In genomic region chr13:41457589-41458186, GRCh38 we compare ENCODE assay signal across 8 cellular contexts. TPM values are rescaled to one million over a fixed set of nuclear protein-coding genes. Genes with fewer than 3 reads are reported as not detected.
A peak's percentile ranks its signal among the peaks of the same experiment; 100 is the strongest.
DNase-seq lines count a peak whose midpoint lies in the region; ATAC-seq, FAIRE-seq and TF ChIP-seq lines count a peak whose summit lies in the region.

No MANE protein-coding gene starts in this region.

- peaks cover 0 to 4% (median 2%) of the 10 kb centered on the region in 4 experiments; a peak in 3 of 7 replicates for H3K4me1 ChIP-seq in H1 (replicated peaks in 1 of 4; ENCODE audit: control insufficient read depth in 3 of 4, insufficient read depth in 4 of 4, low read length in 3 of 4)

- peaks cover 14 to 34% (median 17%) of the 10 kb centered on the region in 3 donors for H3K36me3 Mint-ChIP-seq in naive thymus-derived CD8-positive, alpha-beta T cell

- H3K36me3 ChIP-seq in H1 (ENCODE audit: control insufficient read depth in 2 of 4, insufficient read depth in 4 of 4, low read length in 3 of 4) = no peaks in the 10 kb centered on the region

- no peak overlapping the region for H2BK12ac ChIP-seq in H1 (ENCODE audit: low read depth, low read length)

- no peaks in the 10 kb centered on the region for H3K9me3 ChIP-seq in H1 (ENCODE audit: insufficient read depth in 2 of 2, low read depth in 1 of 2, low read length in 1 of 2)

- H3K79me2 ChIP-seq in H1 (ENCODE audit: control insufficient read depth in 1 of 2, insufficient read depth in 2 of 2, low read length in 2 of 2) = no peaks in the 10 kb centered on the region

- H3K79me1 ChIP-seq in H1 (ENCODE audit: low read depth, low read length) = no peaks in the 10 kb centered on the region

- no peak overlapping the region for H4K5ac ChIP-seq in H1 (ENCODE audit: insufficient read length, low read depth, low read length)

- peaks cover 0 to 9% (median 1%) of the 10 kb centered on the region in 9 donors for H3K9me3 Mint-ChIP-seq in naive thymus-derived CD8-positive, alpha-beta T cell

- no peak overlapping the region for H2BK20ac ChIP-seq in H1 (ENCODE audit: low read length)

- POLR2A ChIA-PET in H1 (lab: Charles Lee; ENCODE audit: partially characterized antibody) = interaction anchor here (0.7 kb wide), 1 partner anchor 85 kb away, joined by 3 read pairs; no protein-coding TSS in a partner anchor
- POLR2A ChIA-PET in naive thymus-derived CD8-positive, alpha-beta T cell (lab: Charles Lee) = interaction anchor here (0.7 to 5.1 kb wide), 13 partner anchors 7 to 195 kb away, joined by 3 to 37 read pairs (median 11); no protein-coding TSS in a partner anchor

- H2BK120ac ChIP-seq in H1 (replicated peaks; ENCODE audit: low read depth, low read length) = no peak overlapping the region

- TF ChIP-seq EP300 in H1 (IDR thresholded peaks at IDR 0.05; ENCODE audit: borderline replicate concordance in 1 of 2, low read depth in 2 of 2, low read length in 2 of 2) = no peak

- H3K14ac ChIP-seq in H1 (ENCODE audit: insufficient read length) = no peak overlapping the region

- H2AFZ ChIP-seq in H1 (ENCODE audit: low read length) = no peak overlapping the region

- H2AK5ac ChIP-seq in H1 (ENCODE audit: low read depth, low read length) = no peak overlapping the region

- no peak for FAIRE-seq in H1 (lab: Jason Lieb, UNC)

- H3K27ac ChIP-seq in H1 (ENCODE audit: low read depth, low read length) = no peak overlapping the region

- peak overlapping the region; percentile 33 to 75 (median 56) for H3K4me3 ChIP-seq in H1 (ENCODE audit: extremely low read depth in 1 of 4, insufficient read depth in 2 of 4, low read depth in 3 of 4, low read length in 4 of 4)

- TF ChIP-seq RAD21 in H1 (IDR thresholded peaks at IDR 0.05 in 1 of 2, conservative IDR thresholded peaks at IDR 0.05 in 1 of 2; ENCODE audit: low read depth in 2 of 2, low read length in 2 of 2) = no peak

- WGBS in H1 (ENCODE audit: extremely low coverage in 1 of 2, insufficient coverage in 1 of 2, insufficient read length in 1 of 2, insufficient replicate concordance in 2 of 2, low coverage in 1 of 2, low lambda C conversion rate in 2 of 2, missing lambda C conversion rate in 1 of 2), 2 experiments = 1% methylated on average over 45 of the region's 56 CpGs; no CpG with 5 or more reads in 1 of the 2 experiments

- peaks cover 3% of the 10 kb centered on the region in 2 experiments for H4K20me1 ChIP-seq in H1 (replicated peaks in 1 of 2; ENCODE audit: control insufficient read depth in 1 of 2, insufficient read depth in 2 of 2, low read length in 2 of 2)

- H3K56ac ChIP-seq in H1 (replicated peaks; ENCODE audit: insufficient read length, low read depth, low read length) = no peak overlapping the region

- peaks cover 9% of the 10 kb centered on the region; the same call in 1 of the 2 replicates for H3K23me2 ChIP-seq in H1 (ENCODE audit: low read depth, low read length)

- peaks cover 0 to 5% (median 0%) of the 10 kb centered on the region in 5 donors for H3K27me3 Mint-ChIP-seq in naive thymus-derived CD8-positive, alpha-beta T cell

- no peak for TF ChIP-seq POLR2A in H1 (IDR thresholded peaks at IDR 0.05; ENCODE audit: control extremely low read depth in 1 of 2, low read depth in 2 of 2, low read length in 2 of 2)

- no peak overlapping the region for H4K91ac ChIP-seq in H1 (replicated peaks; ENCODE audit: insufficient read length, low read length)

- peaks cover 29 to 57% (median 48%) of the 10 kb centered on the region in 4 experiments for H3K27me3 ChIP-seq in H1 (replicated peaks in 1 of 4; ENCODE audit: control insufficient read depth in 3 of 4, extremely low read depth in 1 of 4, insufficient read depth in 3 of 4, low read length in 3 of 4)

- TF ChIP-seq CTCF in H1 (IDR thresholded peaks at IDR 0.05; ENCODE audit: control extremely low read depth in 1 of 3, insufficient read depth in 1 of 3, low read depth in 1 of 3, low read length in 3 of 3) = no peak

- H3K9ac ChIP-seq in H1 (replicated peaks in 1 of 4; ENCODE audit: extremely low read depth in 1 of 4, low read depth in 3 of 4, low read length in 3 of 4) = no peak overlapping the region

- peak overlapping the region; percentile 64 to 97 for H3K4me2 ChIP-seq in H1 (ENCODE audit: insufficient read depth in 1 of 2, low read depth in 2 of 2, low read length in 2 of 2)

- H3K4me1 Mint-ChIP-seq in naive thymus-derived CD8-positive, alpha-beta T cell = peaks cover 35 to 45% (median 39%) of the 10 kb centered on the region in 4 donors

- ATAC-seq in GM19023 (IDR thresholded peaks at IDR 0.05; ENCODE audit: unreplicated experiment) = peak; percentile 21
- peak; percentile 30 for ATAC-seq in HG03045 (IDR thresholded peaks at IDR 0.05; ENCODE audit: unreplicated experiment)
- ATAC-seq in naive thymus-derived CD8-positive, alpha-beta T cell = peak in 1 of 2 donors; percentile 3

- peak overlapping the region; percentile 82 to 98 (median 96) for H3K4me3 Mint-ChIP-seq in naive thymus-derived CD8-positive, alpha-beta T cell

- H3K18ac ChIP-seq in H1 (ENCODE audit: extremely low read depth, low read length) = no peak overlapping the region

- no peak overlapping the region for H3K23ac ChIP-seq in H1 (ENCODE audit: insufficient read length)

- peak overlapping the region; percentile 87; the same call in 1 of the 2 replicates for H4K8ac ChIP-seq in H1 (ENCODE audit: extremely low read depth, insufficient read depth, low read length)

- no peak overlapping the region for H3K4ac ChIP-seq in H1 (replicated peaks; ENCODE audit: insufficient read length, low read depth, low read length)

- DNase-seq in activated CD4-positive, CD25-positive, alpha-beta regulatory T cell treated with anti-CD3 and anti-CD28 coated beads, Interleukin-2, amount 50 U/mL, for 72 hours = peak; percentile 60
- peak in 1 of 2 experiments; percentile 62 for DNase-seq in H1 (ENCODE audit: low read depth in 1 of 2, low spot score in 2 of 2)
- DNase-seq in naive thymus-derived CD8-positive, alpha-beta T cell = peak in 9 of 10 donors; percentile 16 to 71 (median 60)
- DNase-seq in kidney tubule cell (ENCODE audit: low spot score) = no peak
- DNase-seq in NCI-H510A (lab: John Stamatoyannopoulos, UW) = no peak
- no peak for DNase-seq in SW 1271 (lab: John Stamatoyannopoulos, UW)

- no peak overlapping the region for H2BK5ac ChIP-seq in H1 (ENCODE audit: low read depth, low read length)

- no peak overlapping the region for H2BK15ac ChIP-seq in H1 (ENCODE audit: low read length)

- CTCF ChIA-PET in H1 (lab: Charles Lee; ENCODE audit: partially characterized antibody) = interaction anchor here (0.8 to 4.2 kb wide), 12 partner anchors 12 to 193 kb away, joined by 3 to 35 read pairs (median 5); no protein-coding TSS in a partner anchor

- H3K27ac Mint-ChIP-seq in naive thymus-derived CD8-positive, alpha-beta T cell = peak overlapping the region; percentile 60 to 99 (median 97)

TF ChIP-seq in H1, 55 proteins besides CTCF, POLR2A, EP300 and RAD21 (continues in another document):
- TF ChIP-seq CBX8 (IDR thresholded peaks at IDR 0.05; ENCODE audit: borderline replicate concordance, low read depth, low read length) = no peak
- TF ChIP-seq RFX5 (IDR thresholded peaks at IDR 0.05; ENCODE audit: borderline replicate concordance, low read depth, low read length) = no peak
- TF ChIP-seq KDM1A (IDR thresholded peaks at IDR 0.05; ENCODE audit: borderline replicate concordance, low read length) = peak; percentile 53; the same call in 1 of the 2 replicates
- no peak for TF ChIP-seq NANOG (IDR thresholded peaks at IDR 0.05; ENCODE audit: insufficient read depth, low read depth, low read length, poor library complexity, severe bottlenecking)
- TF ChIP-seq JUND (IDR thresholded peaks at IDR 0.05; ENCODE audit: low read length) = no peak
- no peak for TF ChIP-seq BRCA1 (IDR thresholded peaks at IDR 0.05; ENCODE audit: low read depth, low read length)
- TF ChIP-seq PHF8 (conservative IDR thresholded peaks at IDR 0.05; ENCODE audit: low read depth, low read length) = 0 out of 2 replicates have a peak, but pooled peaks have one; percentile 26
- TF ChIP-seq SIX5 (IDR thresholded peaks at IDR 0.05; ENCODE audit: low read depth, low read length) = no peak
- 0 out of 4 replicates have a peak, but pooled peaks of 1 of the 2 experiments have one; percentile 27 for TF ChIP-seq SIN3A (conservative IDR thresholded peaks at IDR 0.05 in 1 of 2, IDR thresholded peaks at IDR 0.05 in 1 of 2; ENCODE audit: low read depth in 1 of 2, low read length in 2 of 2)
- TF ChIP-seq EZH2 (IDR thresholded peaks at IDR 0.05; ENCODE audit: low read depth, low read length, severe bottlenecking) = no peak
- no peak for TF ChIP-seq BACH1 (IDR thresholded peaks at IDR 0.05; ENCODE audit: low read length)
- no peak; the same call in 1 of the 2 replicates for TF ChIP-seq E2F6 (IDR thresholded peaks at IDR 0.05)
- TF ChIP-seq SP4 (IDR thresholded peaks at IDR 0.05; ENCODE audit: low read length) = no peak

RNA-seq across cellular contexts. Expression of gene RGCC, which starts 0.3 kb away (rescaled TPM):
- total RNA-seq in H1 (2021; fragmentation: NEBNext Ultra II Directional; extraction: Animal tissue kit (Norgen Biotek cat#: 25700)) = 0.41 and 0.46 TPM in 2 replicates
- 0.17 TPM in 1 of 2 replicates, not detected in the other for polyA plus RNA-seq in H1 (2011; rRNA removed)
- polyA plus RNA-seq in H1 (2011; cell fraction: cytosol; rRNA removed) = 0.12 TPM
- 0.13 TPM for polyA plus RNA-seq in H1 (2011; cell fraction: nucleus; rRNA removed)
- polyA plus RNA-seq in H1 (2012, experiment 1 of 2) = 0.18 to 0.27 TPM in 2 of 4 replicates, not detected in the others
- polyA plus RNA-seq in H1 (2012, experiment 2 of 2) = not detected
- 0.30 TPM for polyA plus RNA-seq in H1 (2013, experiment 1 of 2)
- polyA plus RNA-seq in H1 (2013, experiment 2 of 2) = 0.26 TPM
- polyA minus RNA-seq in H1 (2011; rRNA and poly(A)+ RNA removed) = not detected in 2 replicates
- not detected for polyA minus RNA-seq in H1 (2011; cell fraction: cytosol; rRNA and poly(A)+ RNA removed)
- polyA minus RNA-seq in H1 (2011; cell fraction: nucleus; rRNA and poly(A)+ RNA removed) = not detected
- total RNA-seq in naive thymus-derived CD8-positive, alpha-beta T cell = 100 to 1,000 TPM; 117 to 122 TPM
- polyA plus RNA-seq in naive thymus-derived CD8-positive, alpha-beta T cell = 100 to 1,000 TPM in 1 of 3 donors, 10 to 100 TPM in 2; 84.8 to 193 (median 97.2) TPM

Comparison
In these comparisons a context has a peak if more than half of its experiments do, and no peak if none do; other contexts are left out.
1. DNase-seq: peak in activated CD4-positive, CD25-positive, alpha-beta regulatory T cell treated with anti-CD3 and anti-CD28 coated beads, Interleukin-2, amount 50 U/mL, for 72 hours (single experiment) and naive thymus-derived CD8-positive, alpha-beta T cell (9 of 10); none in kidney tubule cell (single experiment), NCI-H510A (single experiment) and SW 1271 (0 of 2).
2. RNA of gene RGCC, which starts 0.3 kb away (total RNA-seq): 117 to 122 TPM in naive thymus-derived CD8-positive, alpha-beta T cell; 0.41 to 0.46 TPM in H1; every median in the first group is over 10 times any median in the second.